Comparison of ENCODE assay signal across 10 cellular contexts in the genomic region with DNA sequence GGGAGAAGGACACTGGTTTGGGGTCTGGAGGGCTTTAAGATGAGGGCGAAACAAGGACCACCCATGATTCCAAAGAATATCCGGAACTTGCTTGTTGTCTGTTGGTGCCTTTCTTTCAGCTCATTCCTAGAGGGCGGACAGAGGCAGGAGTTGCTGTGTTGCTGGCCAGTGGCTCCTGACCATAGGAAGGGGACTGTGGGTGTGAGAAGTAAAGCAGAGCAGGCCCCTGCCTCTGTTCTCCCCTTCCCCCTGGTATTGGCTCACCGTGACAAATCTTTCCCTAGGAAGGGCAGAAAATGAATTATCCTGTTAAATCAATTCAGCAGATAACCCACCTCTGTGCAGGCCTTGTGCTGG.
DNase-seq lines count a peak whose midpoint lies in the region; ATAC-seq and TF ChIP-seq lines count a peak whose summit lies in the region.
"Had no signal": no experiment of that assay in that cellular context is flagged by ENCODE, and none has a peak within 500 bp of the region (broad histone marks: within the 10 kb centered on the region; RNA-seq: fewer than 3 reads in every experiment).

No MANE protein-coding gene starts in this region.

- peak overlapping the region; percentile 28; the same call in 1 of the 2 replicates for H2AFZ ChIP-seq in PC-3 (ENCODE audit: low read length)

- no peaks in the 10 kb centered on the region for H3K79me2 ChIP-seq in PC-3 (ENCODE audit: low read length)

- H4K20me1 ChIP-seq in PC-3 (ENCODE audit: low read length): no peaks in the 10 kb centered on the region

- H3K36me3 ChIP-seq in Caco-2 (ENCODE audit: control insufficient read depth, insufficient read depth, low read length): no peaks in the 10 kb centered on the region; the same call in 1 of the 2 replicates
- no peaks in the 10 kb centered on the region for H3K36me3 ChIP-seq in PC-3 (ENCODE audit: low read depth, low read length)
- no peaks in the 10 kb centered on the region for H3K36me3 ChIP-seq in HAP-1 (replicated peaks)

- intact Hi-C loops in Caco-2 (cut with micrococcal nuclease; ENCODE audit: unreplicated experiment): no loop called here
- intact Hi-C loops in PC-3 (cut with micrococcal nuclease): no loop called here
- intact Hi-C loops in dorsolateral prefrontal cortex (cut with DNase I): loop anchor here in 1 of 2 donors (5.0 to 10.0 kb wide), 5 partner anchors 104 to 296 kb away; no protein-coding TSS in a partner anchor

- H3K27ac ChIP-seq in PC-3 (ENCODE audit: low read length): peak overlapping the region; percentile 94
- peak overlapping the region in 56 of 59 donors; percentile 6 to 90 (median 82) for H3K27ac ChIP-seq in dorsolateral prefrontal cortex
- H3K27ac ChIP-seq: VCaP had no signal

- H3K4me3 ChIP-seq in Caco-2 (ENCODE audit: low read depth, low read length) (no peak overlapping the region), PC-3 (ENCODE audit: low read length) (no peak overlapping the region), dorsolateral prefrontal cortex (no peak overlapping the region), HAP-1 (no peak overlapping the region)

- POLR2A ChIA-PET in Caco-2 (lab: Charles Lee): no interaction called here
- POLR2A ChIA-PET in PC-3 (lab: Charles Lee; ENCODE audit: unreplicated experiment): interaction anchor here (0.6 kb wide), 1 partner anchor 229 kb away, joined by 3 read pairs; no protein-coding TSS in a partner anchor

- TF ChIP-seq CTCF in Caco-2 (IDR thresholded peaks at IDR 0.05; ENCODE audit: insufficient read depth in 1 of 2, low read depth in 1 of 2, low read length in 1 of 2, severe bottlenecking in 1 of 2, unreplicated experiment in 1 of 2) (no peak), PC-3 (conservative IDR thresholded peaks at IDR 0.05; ENCODE audit: low read depth, low read length) (no peak), dorsolateral prefrontal cortex (IDR thresholded peaks at IDR 0.05 in 54 of 56, conservative IDR thresholded peaks at IDR 0.05 in 2 of 56; ENCODE audit: low read depth in 1 of 56, partially characterized antibody in 56 of 56) (no peak)

- ATAC-seq in PC-3 (no peak), HG03354 (IDR thresholded peaks at IDR 0.05; ENCODE audit: poor library complexity, severe bottlenecking, unreplicated experiment) (no peak)
- ATAC-seq in natural killer cell treated with Interleukin-12 subunit alpha and Interleukin-12 subunit beta and Interleukin-15 and Interleukin-18, amount 100 ng/mL, for 72 hours: no peak

- CTCF ChIA-PET in Caco-2 (lab: Charles Lee) (no interaction called here), PC-3 (lab: Charles Lee) (no interaction called here)

- peak overlapping the region; percentile 86 for H3K9ac ChIP-seq in PC-3 (ENCODE audit: low read length)

- H3K36me3 Mint-ChIP-seq in Caco-2 (ENCODE audit: insufficient read depth, unreplicated experiment): peaks cover 9% of the 10 kb centered on the region
- H3K36me3 Mint-ChIP-seq in natural killer cell treated with Interleukin-12 subunit alpha and Interleukin-12 subunit beta and Interleukin-15 and Interleukin-18, amount 100 ng/mL, for 72 hours: peaks cover 8% of the 10 kb centered on the region

- no peak overlapping the region for H3K4me3 Mint-ChIP-seq in Caco-2 (ENCODE audit: unreplicated experiment)
- no peak overlapping the region for H3K4me3 Mint-ChIP-seq in natural killer cell treated with Interleukin-12 subunit alpha and Interleukin-12 subunit beta and Interleukin-15 and Interleukin-18, amount 100 ng/mL, for 72 hours

- H3K27me3 Mint-ChIP-seq in Caco-2 (ENCODE audit: insufficient read depth, unreplicated experiment): no peaks in the 10 kb centered on the region
- H3K27me3 Mint-ChIP-seq in natural killer cell treated with Interleukin-12 subunit alpha and Interleukin-12 subunit beta and Interleukin-15 and Interleukin-18, amount 100 ng/mL, for 72 hours: no peaks in the 10 kb centered on the region

- H3K9me3 Mint-ChIP-seq in Caco-2 (ENCODE audit: unreplicated experiment): no peaks in the 10 kb centered on the region
- H3K9me3 Mint-ChIP-seq in natural killer cell treated with Interleukin-12 subunit alpha and Interleukin-12 subunit beta and Interleukin-15 and Interleukin-18, amount 100 ng/mL, for 72 hours: peaks cover 3% of the 10 kb centered on the region

- in situ Hi-C loops in HAP-1 (cut with MboI; ENCODE audit: low sequenced_read_pairs): no loop called here

- peak overlapping the region; percentile 32 for H3K4me2 ChIP-seq in PC-3 (ENCODE audit: low read length)

- DNase-seq in Caco-2 (no peak), PC-3 (no peak), dorsolateral prefrontal cortex (no peak), HAP-1 (ENCODE audit: low spot score in 2 of 2) (no peak)
- DNase-seq in natural killer cell treated with Interleukin-12 subunit alpha and Interleukin-12 subunit beta and Interleukin-15 and Interleukin-18, amount 100 ng/mL, for 72 hours (ENCODE audit: low spot score): no peak
- DNase-seq in activated T-cell treated with anti-CD3 and anti-CD28 coated beads, Interleukin-2, amount 50 U/mL, for 48 hours: no peak
- no peak for DNase-seq in stimulated activated naive CD4-positive, alpha-beta T cell treated with Interleukin-2 at 50 U/mL for 16 hours (lab: John Stamatoyannopoulos, UW)
- DNase-seq: NCI-H1417 had no signal

- H3K27me3 ChIP-seq in Caco-2 (replicated peaks; ENCODE audit: control insufficient read depth, insufficient read depth, low read length) (no peaks in the 10 kb centered on the region), PC-3 (ENCODE audit: low read length) (no peaks in the 10 kb centered on the region), dorsolateral prefrontal cortex (no peaks in the 10 kb centered on the region), HAP-1 (ENCODE audit: low read depth) (0 out of 2 replicates have a peak, but pooled peaks cover 2% of the 10 kb centered on the region)

- peak overlapping the region; percentile 78 for H3K27ac Mint-ChIP-seq in Caco-2 (ENCODE audit: unreplicated experiment)
- H3K27ac Mint-ChIP-seq in natural killer cell treated with Interleukin-12 subunit alpha and Interleukin-12 subunit beta and Interleukin-15 and Interleukin-18, amount 100 ng/mL, for 72 hours: peak overlapping the region; percentile 8 to 98

- peaks cover 26% of the 10 kb centered on the region for H3K4me1 ChIP-seq in Caco-2
- peaks cover 22% of the 10 kb centered on the region for H3K4me1 ChIP-seq in PC-3 (ENCODE audit: insufficient read depth, low read length)
- H3K4me1 ChIP-seq in HAP-1: no peaks in the 10 kb centered on the region

- no peaks in the 10 kb centered on the region for H3K9me2 ChIP-seq in PC-3 (replicated peaks; ENCODE audit: low read length)

- H3F3A ChIP-seq in PC-3 (ENCODE audit: low read length, unreplicated experiment): no peaks in the 10 kb centered on the region

- BruUV-seq in Caco-2 (replicated peaks; lab: Mats Ljungman, UMichigan): no TSS peak
- BruUV-seq in PC-3 (replicated peaks; lab: Mats Ljungman, UMichigan): TSS peak; percentile 85

- H3K9me3 ChIP-seq in Caco-2: peaks cover 6% of the 10 kb centered on the region; the same call in 1 of the 2 replicates
- H3K9me3 ChIP-seq in PC-3 (ENCODE audit: low read length): no peaks in the 10 kb centered on the region
- no peaks in the 10 kb centered on the region for H3K9me3 ChIP-seq in HAP-1

- H3K4me1 Mint-ChIP-seq in Caco-2 (ENCODE audit: low read depth, unreplicated experiment): peaks cover 44% of the 10 kb centered on the region
- peaks cover 49 to 67% of the 10 kb centered on the region in 2 donors for H3K4me1 Mint-ChIP-seq in natural killer cell treated with Interleukin-12 subunit alpha and Interleukin-12 subunit beta and Interleukin-15 and Interleukin-18, amount 100 ng/mL, for 72 hours (ENCODE audit: low read depth in 2 of 2)
